1 cellular context compared by ENCODE assay signal in the genomic region with DNA sequence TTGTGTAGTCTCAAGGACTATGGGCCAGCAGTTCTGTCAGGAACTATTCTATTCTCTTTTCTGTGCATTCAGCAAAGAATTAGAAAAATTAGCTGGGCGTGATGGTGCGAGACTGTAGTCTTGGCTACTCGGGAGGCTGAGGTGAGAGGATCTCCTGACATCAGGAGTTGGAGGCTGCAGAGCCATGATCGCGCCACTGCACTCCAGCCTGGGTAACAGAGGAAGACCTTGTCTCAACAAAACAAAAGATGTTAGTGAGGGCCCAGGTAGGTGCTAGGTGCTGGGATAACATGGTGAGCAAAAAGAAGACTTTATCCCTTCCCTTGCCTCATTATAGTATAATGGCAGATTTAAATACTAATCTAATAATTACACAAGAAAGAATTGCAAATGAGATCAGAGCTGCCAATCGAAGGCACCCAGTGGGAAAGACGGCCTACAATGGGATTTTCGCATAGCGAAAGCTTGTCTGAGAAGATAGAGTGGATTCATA.
TF ChIP-seq lines count a peak whose summit lies in the region.

No MANE protein-coding gene starts in this region.

TF ChIP-seq in K562, 482 proteins besides CTCF, POLR2A, EP300 and RAD21 (continued from another document):
- TF ChIP-seq, protein P1, sequence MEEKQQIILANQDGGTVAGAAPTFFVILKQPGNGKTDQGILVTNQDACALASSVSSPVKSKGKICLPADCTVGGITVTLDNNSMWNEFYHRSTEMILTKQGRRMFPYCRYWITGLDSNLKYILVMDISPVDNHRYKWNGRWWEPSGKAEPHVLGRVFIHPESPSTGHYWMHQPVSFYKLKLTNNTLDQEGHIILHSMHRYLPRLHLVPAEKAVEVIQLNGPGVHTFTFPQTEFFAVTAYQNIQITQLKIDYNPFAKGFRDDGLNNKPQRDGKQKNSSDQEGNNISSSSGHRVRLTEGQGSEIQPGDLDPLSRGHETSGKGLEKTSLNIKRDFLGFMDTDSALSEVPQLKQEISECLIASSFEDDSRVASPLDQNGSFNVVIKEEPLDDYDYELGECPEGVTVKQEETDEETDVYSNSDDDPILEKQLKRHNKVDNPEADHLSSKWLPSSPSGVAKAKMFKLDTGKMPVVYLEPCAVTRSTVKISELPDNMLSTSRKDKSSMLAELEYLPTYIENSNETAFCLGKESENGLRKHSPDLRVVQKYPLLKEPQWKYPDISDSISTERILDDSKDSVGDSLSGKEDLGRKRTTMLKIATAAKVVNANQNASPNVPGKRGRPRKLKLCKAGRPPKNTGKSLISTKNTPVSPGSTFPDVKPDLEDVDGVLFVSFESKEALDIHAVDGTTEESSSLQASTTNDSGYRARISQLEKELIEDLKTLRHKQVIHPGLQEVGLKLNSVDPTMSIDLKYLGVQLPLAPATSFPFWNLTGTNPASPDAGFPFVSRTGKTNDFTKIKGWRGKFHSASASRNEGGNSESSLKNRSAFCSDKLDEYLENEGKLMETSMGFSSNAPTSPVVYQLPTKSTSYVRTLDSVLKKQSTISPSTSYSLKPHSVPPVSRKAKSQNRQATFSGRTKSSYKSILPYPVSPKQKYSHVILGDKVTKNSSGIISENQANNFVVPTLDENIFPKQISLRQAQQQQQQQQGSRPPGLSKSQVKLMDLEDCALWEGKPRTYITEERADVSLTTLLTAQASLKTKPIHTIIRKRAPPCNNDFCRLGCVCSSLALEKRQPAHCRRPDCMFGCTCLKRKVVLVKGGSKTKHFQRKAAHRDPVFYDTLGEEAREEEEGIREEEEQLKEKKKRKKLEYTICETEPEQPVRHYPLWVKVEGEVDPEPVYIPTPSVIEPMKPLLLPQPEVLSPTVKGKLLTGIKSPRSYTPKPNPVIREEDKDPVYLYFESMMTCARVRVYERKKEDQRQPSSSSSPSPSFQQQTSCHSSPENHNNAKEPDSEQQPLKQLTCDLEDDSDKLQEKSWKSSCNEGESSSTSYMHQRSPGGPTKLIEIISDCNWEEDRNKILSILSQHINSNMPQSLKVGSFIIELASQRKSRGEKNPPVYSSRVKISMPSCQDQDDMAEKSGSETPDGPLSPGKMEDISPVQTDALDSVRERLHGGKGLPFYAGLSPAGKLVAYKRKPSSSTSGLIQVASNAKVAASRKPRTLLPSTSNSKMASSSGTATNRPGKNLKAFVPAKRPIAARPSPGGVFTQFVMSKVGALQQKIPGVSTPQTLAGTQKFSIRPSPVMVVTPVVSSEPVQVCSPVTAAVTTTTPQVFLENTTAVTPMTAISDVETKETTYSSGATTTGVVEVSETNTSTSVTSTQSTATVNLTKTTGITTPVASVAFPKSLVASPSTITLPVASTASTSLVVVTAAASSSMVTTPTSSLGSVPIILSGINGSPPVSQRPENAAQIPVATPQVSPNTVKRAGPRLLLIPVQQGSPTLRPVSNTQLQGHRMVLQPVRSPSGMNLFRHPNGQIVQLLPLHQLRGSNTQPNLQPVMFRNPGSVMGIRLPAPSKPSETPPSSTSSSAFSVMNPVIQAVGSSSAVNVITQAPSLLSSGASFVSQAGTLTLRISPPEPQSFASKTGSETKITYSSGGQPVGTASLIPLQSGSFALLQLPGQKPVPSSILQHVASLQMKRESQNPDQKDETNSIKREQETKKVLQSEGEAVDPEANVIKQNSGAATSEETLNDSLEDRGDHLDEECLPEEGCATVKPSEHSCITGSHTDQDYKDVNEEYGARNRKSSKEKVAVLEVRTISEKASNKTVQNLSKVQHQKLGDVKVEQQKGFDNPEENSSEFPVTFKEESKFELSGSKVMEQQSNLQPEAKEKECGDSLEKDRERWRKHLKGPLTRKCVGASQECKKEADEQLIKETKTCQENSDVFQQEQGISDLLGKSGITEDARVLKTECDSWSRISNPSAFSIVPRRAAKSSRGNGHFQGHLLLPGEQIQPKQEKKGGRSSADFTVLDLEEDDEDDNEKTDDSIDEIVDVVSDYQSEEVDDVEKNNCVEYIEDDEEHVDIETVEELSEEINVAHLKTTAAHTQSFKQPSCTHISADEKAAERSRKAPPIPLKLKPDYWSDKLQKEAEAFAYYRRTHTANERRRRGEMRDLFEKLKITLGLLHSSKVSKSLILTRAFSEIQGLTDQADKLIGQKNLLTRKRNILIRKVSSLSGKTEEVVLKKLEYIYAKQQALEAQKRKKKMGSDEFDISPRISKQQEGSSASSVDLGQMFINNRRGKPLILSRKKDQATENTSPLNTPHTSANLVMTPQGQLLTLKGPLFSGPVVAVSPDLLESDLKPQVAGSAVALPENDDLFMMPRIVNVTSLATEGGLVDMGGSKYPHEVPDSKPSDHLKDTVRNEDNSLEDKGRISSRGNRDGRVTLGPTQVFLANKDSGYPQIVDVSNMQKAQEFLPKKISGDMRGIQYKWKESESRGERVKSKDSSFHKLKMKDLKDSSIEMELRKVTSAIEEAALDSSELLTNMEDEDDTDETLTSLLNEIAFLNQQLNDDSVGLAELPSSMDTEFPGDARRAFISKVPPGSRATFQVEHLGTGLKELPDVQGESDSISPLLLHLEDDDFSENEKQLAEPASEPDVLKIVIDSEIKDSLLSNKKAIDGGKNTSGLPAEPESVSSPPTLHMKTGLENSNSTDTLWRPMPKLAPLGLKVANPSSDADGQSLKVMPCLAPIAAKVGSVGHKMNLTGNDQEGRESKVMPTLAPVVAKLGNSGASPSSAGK (IDR thresholded peaks at IDR 0.05): no peak
- no peak for TF ChIP-seq SNRNP70 (optimal IDR thresholded peaks at IDR 0.05; ENCODE audit: low read depth, low read length)
- no peak for TF ChIP-seq MAZ (CRISPR knock-in tag; conservative IDR thresholded peaks at IDR 0.05 in 1 of 2, IDR thresholded peaks at IDR 0.05 in 1 of 2)
- no peak for TF ChIP-seq CCAR2 (IDR thresholded peaks at IDR 0.05; ENCODE audit: low read depth, low read length)
- no peak for TF ChIP-seq MTF1 (CRISPR knock-in tag; IDR thresholded peaks at IDR 0.05; ENCODE audit: borderline replicate concordance)
- TF ChIP-seq, protein P2, sequence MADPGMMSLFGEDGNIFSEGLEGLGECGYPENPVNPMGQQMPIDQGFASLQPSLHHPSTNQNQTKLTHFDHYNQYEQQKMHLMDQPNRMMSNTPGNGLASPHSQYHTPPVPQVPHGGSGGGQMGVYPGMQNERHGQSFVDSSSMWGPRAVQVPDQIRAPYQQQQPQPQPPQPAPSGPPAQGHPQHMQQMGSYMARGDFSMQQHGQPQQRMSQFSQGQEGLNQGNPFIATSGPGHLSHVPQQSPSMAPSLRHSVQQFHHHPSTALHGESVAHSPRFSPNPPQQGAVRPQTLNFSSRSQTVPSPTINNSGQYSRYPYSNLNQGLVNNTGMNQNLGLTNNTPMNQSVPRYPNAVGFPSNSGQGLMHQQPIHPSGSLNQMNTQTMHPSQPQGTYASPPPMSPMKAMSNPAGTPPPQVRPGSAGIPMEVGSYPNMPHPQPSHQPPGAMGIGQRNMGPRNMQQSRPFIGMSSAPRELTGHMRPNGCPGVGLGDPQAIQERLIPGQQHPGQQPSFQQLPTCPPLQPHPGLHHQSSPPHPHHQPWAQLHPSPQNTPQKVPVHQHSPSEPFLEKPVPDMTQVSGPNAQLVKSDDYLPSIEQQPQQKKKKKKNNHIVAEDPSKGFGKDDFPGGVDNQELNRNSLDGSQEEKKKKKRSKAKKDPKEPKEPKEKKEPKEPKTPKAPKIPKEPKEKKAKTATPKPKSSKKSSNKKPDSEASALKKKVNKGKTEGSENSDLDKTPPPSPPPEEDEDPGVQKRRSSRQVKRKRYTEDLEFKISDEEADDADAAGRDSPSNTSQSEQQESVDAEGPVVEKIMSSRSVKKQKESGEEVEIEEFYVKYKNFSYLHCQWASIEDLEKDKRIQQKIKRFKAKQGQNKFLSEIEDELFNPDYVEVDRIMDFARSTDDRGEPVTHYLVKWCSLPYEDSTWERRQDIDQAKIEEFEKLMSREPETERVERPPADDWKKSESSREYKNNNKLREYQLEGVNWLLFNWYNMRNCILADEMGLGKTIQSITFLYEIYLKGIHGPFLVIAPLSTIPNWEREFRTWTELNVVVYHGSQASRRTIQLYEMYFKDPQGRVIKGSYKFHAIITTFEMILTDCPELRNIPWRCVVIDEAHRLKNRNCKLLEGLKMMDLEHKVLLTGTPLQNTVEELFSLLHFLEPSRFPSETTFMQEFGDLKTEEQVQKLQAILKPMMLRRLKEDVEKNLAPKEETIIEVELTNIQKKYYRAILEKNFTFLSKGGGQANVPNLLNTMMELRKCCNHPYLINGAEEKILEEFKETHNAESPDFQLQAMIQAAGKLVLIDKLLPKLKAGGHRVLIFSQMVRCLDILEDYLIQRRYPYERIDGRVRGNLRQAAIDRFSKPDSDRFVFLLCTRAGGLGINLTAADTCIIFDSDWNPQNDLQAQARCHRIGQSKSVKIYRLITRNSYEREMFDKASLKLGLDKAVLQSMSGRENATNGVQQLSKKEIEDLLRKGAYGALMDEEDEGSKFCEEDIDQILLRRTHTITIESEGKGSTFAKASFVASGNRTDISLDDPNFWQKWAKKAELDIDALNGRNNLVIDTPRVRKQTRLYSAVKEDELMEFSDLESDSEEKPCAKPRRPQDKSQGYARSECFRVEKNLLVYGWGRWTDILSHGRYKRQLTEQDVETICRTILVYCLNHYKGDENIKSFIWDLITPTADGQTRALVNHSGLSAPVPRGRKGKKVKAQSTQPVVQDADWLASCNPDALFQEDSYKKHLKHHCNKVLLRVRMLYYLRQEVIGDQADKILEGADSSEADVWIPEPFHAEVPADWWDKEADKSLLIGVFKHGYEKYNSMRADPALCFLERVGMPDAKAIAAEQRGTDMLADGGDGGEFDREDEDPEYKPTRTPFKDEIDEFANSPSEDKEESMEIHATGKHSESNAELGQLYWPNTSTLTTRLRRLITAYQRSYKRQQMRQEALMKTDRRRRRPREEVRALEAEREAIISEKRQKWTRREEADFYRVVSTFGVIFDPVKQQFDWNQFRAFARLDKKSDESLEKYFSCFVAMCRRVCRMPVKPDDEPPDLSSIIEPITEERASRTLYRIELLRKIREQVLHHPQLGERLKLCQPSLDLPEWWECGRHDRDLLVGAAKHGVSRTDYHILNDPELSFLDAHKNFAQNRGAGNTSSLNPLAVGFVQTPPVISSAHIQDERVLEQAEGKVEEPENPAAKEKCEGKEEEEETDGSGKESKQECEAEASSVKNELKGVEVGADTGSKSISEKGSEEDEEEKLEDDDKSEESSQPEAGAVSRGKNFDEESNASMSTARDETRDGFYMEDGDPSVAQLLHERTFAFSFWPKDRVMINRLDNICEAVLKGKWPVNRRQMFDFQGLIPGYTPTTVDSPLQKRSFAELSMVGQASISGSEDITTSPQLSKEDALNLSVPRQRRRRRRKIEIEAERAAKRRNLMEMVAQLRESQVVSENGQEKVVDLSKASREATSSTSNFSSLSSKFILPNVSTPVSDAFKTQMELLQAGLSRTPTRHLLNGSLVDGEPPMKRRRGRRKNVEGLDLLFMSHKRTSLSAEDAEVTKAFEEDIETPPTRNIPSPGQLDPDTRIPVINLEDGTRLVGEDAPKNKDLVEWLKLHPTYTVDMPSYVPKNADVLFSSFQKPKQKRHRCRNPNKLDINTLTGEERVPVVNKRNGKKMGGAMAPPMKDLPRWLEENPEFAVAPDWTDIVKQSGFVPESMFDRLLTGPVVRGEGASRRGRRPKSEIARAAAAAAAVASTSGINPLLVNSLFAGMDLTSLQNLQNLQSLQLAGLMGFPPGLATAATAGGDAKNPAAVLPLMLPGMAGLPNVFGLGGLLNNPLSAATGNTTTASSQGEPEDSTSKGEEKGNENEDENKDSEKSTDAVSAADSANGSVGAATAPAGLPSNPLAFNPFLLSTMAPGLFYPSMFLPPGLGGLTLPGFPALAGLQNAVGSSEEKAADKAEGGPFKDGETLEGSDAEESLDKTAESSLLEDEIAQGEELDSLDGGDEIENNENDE (IDR thresholded peaks at IDR 0.05; ENCODE audit: low read depth, low read length): no peak
- TF ChIP-seq GTF2F1 (IDR thresholded peaks at IDR 0.05; ENCODE audit: low read depth, low read length): no peak
- no peak for TF ChIP-seq ZSCAN29 (IDR thresholded peaks at IDR 0.05)
- TF ChIP-seq, protein P3, sequence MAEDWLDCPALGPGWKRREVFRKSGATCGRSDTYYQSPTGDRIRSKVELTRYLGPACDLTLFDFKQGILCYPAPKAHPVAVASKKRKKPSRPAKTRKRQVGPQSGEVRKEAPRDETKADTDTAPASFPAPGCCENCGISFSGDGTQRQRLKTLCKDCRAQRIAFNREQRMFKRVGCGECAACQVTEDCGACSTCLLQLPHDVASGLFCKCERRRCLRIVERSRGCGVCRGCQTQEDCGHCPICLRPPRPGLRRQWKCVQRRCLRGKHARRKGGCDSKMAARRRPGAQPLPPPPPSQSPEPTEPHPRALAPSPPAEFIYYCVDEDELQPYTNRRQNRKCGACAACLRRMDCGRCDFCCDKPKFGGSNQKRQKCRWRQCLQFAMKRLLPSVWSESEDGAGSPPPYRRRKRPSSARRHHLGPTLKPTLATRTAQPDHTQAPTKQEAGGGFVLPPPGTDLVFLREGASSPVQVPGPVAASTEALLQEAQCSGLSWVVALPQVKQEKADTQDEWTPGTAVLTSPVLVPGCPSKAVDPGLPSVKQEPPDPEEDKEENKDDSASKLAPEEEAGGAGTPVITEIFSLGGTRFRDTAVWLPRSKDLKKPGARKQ (CRISPR knock-in tag; IDR thresholded peaks at IDR 0.05): 0 out of 2 replicates have a peak, but pooled peaks have one; percentile 48
- TF ChIP-seq TCF3 (CRISPR knock-in tag; IDR thresholded peaks at IDR 0.05): no peak
- no peak for TF ChIP-seq MYNN (IDR thresholded peaks at IDR 0.05)
- TF ChIP-seq MYNN (CRISPR knock-in tag; IDR thresholded peaks at IDR 0.05): no peak
- no peak for TF ChIP-seq ZNF444 (CRISPR knock-in tag; IDR thresholded peaks at IDR 0.05)
- no peak for TF ChIP-seq CC2D1A (IDR thresholded peaks at IDR 0.05)
- peak in 1 of 2 experiments; percentile 52; a peak in 1 of 3 replicates for TF ChIP-seq CBX3 (IDR thresholded peaks at IDR 0.05; ENCODE audit: borderline replicate concordance in 1 of 2, low read length in 2 of 2)
- no peak for TF ChIP-seq KAT8 (IDR thresholded peaks at IDR 0.05; ENCODE audit: low read depth)
- TF ChIP-seq NEUROD1 (IDR thresholded peaks at IDR 0.05; ENCODE audit: borderline replicate concordance, low read depth, low read length, partially characterized antibody): no peak
- TF ChIP-seq, protein P4, sequence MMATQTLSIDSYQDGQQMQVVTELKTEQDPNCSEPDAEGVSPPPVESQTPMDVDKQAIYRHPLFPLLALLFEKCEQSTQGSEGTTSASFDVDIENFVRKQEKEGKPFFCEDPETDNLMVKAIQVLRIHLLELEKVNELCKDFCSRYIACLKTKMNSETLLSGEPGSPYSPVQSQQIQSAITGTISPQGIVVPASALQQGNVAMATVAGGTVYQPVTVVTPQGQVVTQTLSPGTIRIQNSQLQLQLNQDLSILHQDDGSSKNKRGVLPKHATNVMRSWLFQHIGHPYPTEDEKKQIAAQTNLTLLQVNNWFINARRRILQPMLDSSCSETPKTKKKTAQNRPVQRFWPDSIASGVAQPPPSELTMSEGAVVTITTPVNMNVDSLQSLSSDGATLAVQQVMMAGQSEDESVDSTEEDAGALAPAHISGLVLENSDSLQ (IDR thresholded peaks at IDR 0.05): 0 out of 2 replicates have a peak, but pooled peaks have one; percentile 26
